1 cellular context compared by ENCODE assay signal in the genomic region with DNA sequence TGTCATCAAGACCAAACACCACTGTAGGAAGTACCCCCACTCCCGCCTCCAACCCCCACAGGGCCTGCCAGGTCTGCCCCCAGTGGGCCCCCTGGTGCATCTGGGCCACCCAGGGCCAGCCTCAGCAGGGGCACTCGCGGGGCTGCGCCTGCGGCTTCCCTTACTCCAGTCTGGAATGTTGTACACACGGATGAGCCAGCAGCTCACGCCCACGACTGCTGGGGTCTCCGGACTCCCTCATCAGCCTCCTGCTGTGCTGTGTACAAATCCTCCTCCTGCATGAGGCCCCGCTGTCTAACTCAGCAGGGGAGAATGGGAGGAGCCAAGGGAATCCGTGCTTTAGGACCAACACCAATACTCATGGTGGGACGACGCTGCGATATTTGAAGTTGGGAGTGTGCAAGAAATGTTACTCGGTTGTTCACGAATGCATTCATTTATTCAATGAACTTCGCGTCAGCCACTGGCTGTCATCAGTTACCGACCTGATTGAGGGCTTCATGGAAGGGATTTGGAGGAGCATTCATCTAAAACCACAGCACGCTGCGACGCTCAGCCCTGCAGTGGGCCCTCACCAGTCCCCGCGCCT.
TF ChIP-seq lines count a peak whose summit lies in the region.

No MANE protein-coding gene starts in this region.

TF ChIP-seq in HEK293, 187 proteins besides CTCF, POLR2A, EP300 and RAD21 (continued from another document and continues in another):
- TF ChIP-seq, protein P1, sequence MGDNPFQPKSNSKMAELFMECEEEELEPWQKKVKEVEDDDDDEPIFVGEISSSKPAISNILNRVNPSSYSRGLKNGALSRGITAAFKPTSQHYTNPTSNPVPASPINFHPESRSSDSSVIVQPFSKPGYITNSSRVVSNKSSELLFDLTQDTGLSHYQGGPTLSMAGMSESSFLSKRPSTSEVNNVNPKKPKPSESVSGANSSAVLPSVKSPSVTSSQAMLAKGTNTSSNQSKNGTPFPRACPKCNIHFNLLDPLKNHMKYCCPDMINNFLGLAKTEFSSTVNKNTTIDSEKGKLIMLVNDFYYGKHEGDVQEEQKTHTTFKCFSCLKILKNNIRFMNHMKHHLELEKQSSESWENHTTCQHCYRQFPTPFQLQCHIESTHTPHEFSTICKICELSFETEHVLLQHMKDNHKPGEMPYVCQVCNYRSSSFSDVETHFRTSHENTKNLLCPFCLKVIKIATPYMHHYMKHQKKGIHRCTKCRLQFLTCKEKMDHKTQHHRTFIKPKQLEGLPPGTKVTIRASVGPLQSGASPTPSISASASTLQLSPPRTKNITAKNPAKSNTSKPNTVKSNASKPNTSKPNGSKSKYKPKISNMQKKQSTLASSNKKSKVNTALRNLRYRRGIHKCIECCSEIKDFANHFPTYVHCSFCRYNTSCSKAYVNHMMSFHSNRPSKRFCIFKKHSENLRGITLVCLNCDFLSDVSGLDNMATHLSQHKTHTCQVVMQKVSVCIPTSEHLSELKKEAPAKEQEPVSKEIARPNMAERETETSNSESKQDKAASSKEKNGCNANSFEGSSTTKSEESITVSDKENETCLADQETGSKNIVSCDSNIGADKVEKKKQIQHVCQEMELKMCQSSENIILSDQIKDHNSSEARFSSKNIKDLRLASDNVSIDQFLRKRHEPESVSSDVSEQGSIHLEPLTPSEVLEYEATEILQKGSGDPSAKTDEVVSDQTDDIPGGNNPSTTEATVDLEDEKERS (tag by site-specific recombination; IDR thresholded peaks at IDR 0.05), result no peak
- TF ChIP-seq ZNF221 (tag by site-specific recombination; IDR thresholded peaks at IDR 0.05; ENCODE audit: borderline replicate concordance) (no peak), ZIC2 (tag by site-specific recombination; IDR thresholded peaks at IDR 0.05) (peak; percentile 99), ZNF548 (tag by site-specific recombination; IDR thresholded peaks at IDR 0.05) (no peak), MYNN (tag by site-specific recombination; IDR thresholded peaks at IDR 0.05; ENCODE audit: borderline replicate concordance) (no peak), ZNF366 (tag by site-specific recombination; conservative IDR thresholded peaks at IDR 0.05) (no peak), ZNF560 (tag by site-specific recombination; IDR thresholded peaks at IDR 0.05; ENCODE audit: borderline replicate concordance) (no peak), RBAK (tag by site-specific recombination; IDR thresholded peaks at IDR 0.05) (no peak), ZNF843 (tag by site-specific recombination; IDR thresholded peaks at IDR 0.05) (no peak), ZNF404 (tag by site-specific recombination; IDR thresholded peaks at IDR 0.05) (no peak), MZF1 (tag by site-specific recombination; IDR thresholded peaks at IDR 0.05; ENCODE audit: borderline replicate concordance) (no peak), ZNF19 (tag by site-specific recombination; IDR thresholded peaks at IDR 0.05; ENCODE audit: low read depth) (no peak), ZNF335 (tag by site-specific recombination; conservative IDR thresholded peaks at IDR 0.05) (peak; percentile 89), ZNF510 (tag by site-specific recombination; IDR thresholded peaks at IDR 0.05; ENCODE audit: insufficient replicate concordance) (no peak), KLF7 (tag by site-specific recombination; IDR thresholded peaks at IDR 0.05; ENCODE audit: borderline replicate concordance) (no peak), ZNF175 (tag by site-specific recombination; IDR thresholded peaks at IDR 0.05) (no peak), ZNF626 (tag by site-specific recombination; IDR thresholded peaks at IDR 0.05) (no peak), ZNF830 (tag by site-specific recombination; IDR thresholded peaks at IDR 0.05; ENCODE audit: low read depth) (no peak), ZNF747 (tag by site-specific recombination; IDR thresholded peaks at IDR 0.05) (no peak), ZNF311 (tag by site-specific recombination; IDR thresholded peaks at IDR 0.05; ENCODE audit: borderline replicate concordance) (no peak), ZBTB17 (tag by site-specific recombination; IDR thresholded peaks at IDR 0.05) (peak; percentile 83), YY2 (tag by site-specific recombination; IDR thresholded peaks at IDR 0.05) (no peak), ZNF473 (tag by site-specific recombination; IDR thresholded peaks at IDR 0.05) (no peak), ZFHX2 (tag by site-specific recombination; conservative IDR thresholded peaks at IDR 0.05) (peak; percentile 90), SETDB1 (IDR thresholded peaks at IDR 0.05; ENCODE audit: insufficient read length, low read length) (no peak), TRIM28 (IDR thresholded peaks at IDR 0.05; ENCODE audit: borderline replicate concordance, low read length) (0 out of 2 replicates have a peak, but pooled peaks have one; percentile 32), KLF8 (tag by site-specific recombination; IDR thresholded peaks at IDR 0.05) (no peak), ZNF629 (tag by site-specific recombination; IDR thresholded peaks at IDR 0.05) (peak; percentile 42; the same call in 1 of the 2 replicates), OSR2 (tag by site-specific recombination; IDR thresholded peaks at IDR 0.05) (peak; percentile 78), ZNF549 (tag by site-specific recombination; IDR thresholded peaks at IDR 0.05) (no peak), ZNF341 (tag by site-specific recombination; IDR thresholded peaks at IDR 0.05; ENCODE audit: low read depth) (peak; percentile 48; the same call in 1 of the 2 replicates), ZNF768 (tag by site-specific recombination; IDR thresholded peaks at IDR 0.05) (no peak), IKZF3 (tag by site-specific recombination; IDR thresholded peaks at IDR 0.05) (peak; percentile 60), ZBTB1 (tag by site-specific recombination; IDR thresholded peaks at IDR 0.05) (no peak), ZNF324 (tag by site-specific recombination; IDR thresholded peaks at IDR 0.05) (no peak)
- TF ChIP-seq, protein P2, sequence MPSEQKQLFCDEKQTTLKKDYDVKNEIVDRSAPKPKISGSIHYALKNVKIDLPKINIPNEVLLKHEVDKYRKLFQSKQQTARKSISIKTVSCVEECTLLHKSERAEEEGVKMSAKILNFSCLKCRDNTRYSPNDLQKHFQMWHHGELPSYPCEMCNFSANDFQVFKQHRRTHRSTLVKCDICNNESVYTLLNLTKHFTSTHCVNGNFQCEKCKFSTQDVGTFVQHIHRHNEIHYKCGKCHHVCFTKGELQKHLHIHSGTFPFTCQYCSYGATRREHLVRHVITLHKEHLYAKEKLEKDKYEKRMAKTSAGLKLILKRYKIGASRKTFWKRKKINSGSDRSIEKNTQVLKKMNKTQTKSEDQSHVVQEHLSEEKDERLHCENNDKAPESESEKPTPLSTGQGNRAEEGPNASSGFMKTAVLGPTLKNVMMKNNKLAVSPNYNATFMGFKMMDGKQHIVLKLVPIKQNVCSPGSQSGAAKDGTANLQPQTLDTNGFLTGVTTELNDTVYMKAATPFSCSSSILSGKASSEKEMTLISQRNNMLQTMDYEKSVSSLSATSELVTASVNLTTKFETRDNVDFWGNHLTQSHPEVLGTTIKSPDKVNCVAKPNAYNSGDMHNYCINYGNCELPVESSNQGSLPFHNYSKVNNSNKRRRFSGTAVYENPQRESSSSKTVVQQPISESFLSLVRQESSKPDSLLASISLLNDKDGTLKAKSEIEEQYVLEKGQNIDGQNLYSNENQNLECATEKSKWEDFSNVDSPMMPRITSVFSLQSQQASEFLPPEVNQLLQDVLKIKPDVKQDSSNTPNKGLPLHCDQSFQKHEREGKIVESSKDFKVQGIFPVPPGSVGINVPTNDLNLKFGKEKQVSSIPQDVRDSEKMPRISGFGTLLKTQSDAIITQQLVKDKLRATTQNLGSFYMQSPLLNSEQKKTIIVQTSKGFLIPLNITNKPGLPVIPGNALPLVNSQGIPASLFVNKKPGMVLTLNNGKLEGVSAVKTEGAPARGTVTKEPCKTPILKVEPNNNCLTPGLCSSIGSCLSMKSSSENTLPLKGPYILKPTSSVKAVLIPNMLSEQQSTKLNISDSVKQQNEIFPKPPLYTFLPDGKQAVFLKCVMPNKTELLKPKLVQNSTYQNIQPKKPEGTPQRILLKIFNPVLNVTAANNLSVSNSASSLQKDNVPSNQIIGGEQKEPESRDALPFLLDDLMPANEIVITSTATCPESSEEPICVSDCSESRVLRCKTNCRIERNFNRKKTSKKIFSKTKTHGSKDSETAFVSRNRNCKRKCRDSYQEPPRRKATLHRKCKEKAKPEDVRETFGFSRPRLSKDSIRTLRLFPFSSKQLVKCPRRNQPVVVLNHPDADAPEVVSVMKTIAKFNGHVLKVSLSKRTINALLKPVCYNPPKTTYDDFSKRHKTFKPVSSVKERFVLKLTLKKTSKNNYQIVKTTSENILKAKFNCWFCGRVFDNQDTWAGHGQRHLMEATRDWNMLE (tag by site-specific recombination; conservative IDR thresholded peaks at IDR 0.05; ENCODE audit: low read depth), result no peak
- TF ChIP-seq, protein P3, sequence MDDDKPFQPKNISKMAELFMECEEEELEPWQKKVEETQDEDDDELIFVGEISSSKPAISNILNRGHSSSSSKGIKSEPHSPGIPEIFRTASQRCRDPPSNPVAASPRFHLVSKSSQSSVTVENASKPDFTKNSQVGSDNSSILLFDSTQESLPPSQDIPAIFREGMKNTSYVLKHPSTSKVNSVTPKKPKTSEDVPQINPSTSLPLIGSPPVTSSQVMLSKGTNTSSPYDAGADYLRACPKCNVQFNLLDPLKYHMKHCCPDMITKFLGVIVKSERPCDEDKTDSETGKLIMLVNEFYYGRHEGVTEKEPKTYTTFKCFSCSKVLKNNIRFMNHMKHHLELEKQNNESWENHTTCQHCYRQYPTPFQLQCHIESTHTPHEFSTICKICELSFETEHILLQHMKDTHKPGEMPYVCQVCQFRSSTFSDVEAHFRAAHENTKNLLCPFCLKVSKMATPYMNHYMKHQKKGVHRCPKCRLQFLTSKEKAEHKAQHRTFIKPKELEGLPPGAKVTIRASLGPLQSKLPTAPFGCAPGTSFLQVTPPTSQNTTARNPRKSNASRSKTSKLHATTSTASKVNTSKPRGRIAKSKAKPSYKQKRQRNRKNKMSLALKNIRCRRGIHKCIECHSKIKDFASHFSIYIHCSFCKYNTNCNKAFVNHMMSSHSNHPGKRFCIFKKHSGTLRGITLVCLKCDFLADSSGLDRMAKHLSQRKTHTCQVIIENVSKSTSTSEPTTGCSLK (tag by site-specific recombination; IDR thresholded peaks at IDR 0.05), result no peak
- TF ChIP-seq, protein P4, sequence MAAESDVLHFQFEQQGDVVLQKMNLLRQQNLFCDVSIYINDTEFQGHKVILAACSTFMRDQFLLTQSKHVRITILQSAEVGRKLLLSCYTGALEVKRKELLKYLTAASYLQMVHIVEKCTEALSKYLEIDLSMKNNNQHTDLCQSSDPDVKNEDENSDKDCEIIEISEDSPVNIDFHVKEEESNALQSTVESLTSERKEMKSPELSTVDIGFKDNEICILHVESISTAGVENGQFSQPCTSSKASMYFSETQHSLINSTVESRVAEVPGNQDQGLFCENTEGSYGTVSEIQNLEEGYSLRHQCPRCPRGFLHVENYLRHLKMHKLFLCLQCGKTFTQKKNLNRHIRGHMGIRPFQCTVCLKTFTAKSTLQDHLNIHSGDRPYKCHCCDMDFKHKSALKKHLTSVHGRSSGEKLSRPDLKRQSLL (tag by site-specific recombination; IDR thresholded peaks at IDR 0.05), result no peak
- TF ChIP-seq, protein P5, sequence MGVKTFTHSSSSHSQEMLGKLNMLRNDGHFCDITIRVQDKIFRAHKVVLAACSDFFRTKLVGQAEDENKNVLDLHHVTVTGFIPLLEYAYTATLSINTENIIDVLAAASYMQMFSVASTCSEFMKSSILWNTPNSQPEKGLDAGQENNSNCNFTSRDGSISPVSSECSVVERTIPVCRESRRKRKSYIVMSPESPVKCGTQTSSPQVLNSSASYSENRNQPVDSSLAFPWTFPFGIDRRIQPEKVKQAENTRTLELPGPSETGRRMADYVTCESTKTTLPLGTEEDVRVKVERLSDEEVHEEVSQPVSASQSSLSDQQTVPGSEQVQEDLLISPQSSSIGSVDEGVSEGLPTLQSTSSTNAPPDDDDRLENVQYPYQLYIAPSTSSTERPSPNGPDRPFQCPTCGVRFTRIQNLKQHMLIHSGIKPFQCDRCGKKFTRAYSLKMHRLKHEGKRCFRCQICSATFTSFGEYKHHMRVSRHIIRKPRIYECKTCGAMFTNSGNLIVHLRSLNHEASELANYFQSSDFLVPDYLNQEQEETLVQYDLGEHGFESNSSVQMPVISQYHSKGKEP (tag by site-specific recombination; IDR thresholded peaks at IDR 0.05), result no peak
- TF ChIP-seq, protein P6, sequence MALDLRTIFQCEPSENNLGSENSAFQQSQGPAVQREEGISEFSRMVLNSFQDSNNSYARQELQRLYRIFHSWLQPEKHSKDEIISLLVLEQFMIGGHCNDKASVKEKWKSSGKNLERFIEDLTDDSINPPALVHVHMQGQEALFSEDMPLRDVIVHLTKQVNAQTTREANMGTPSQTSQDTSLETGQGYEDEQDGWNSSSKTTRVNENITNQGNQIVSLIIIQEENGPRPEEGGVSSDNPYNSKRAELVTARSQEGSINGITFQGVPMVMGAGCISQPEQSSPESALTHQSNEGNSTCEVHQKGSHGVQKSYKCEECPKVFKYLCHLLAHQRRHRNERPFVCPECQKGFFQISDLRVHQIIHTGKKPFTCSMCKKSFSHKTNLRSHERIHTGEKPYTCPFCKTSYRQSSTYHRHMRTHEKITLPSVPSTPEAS (tag by site-specific recombination; IDR thresholded peaks at IDR 0.05), result no peak
- TF ChIP-seq, protein P7, sequence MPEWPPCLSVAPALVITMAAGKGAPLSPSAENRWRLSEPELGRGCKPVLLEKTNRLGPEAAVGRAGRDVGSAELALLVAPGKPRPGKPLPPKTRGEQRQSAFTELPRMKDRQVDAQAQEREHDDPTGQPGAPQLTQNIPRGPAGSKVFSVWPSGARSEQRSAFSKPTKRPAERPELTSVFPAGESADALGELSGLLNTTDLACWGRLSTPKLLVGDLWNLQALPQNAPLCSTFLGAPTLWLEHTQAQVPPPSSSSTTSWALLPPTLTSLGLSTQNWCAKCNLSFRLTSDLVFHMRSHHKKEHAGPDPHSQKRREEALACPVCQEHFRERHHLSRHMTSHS (tag by site-specific recombination; IDR thresholded peaks at IDR 0.05), result no peak
- TF ChIP-seq, protein P8, sequence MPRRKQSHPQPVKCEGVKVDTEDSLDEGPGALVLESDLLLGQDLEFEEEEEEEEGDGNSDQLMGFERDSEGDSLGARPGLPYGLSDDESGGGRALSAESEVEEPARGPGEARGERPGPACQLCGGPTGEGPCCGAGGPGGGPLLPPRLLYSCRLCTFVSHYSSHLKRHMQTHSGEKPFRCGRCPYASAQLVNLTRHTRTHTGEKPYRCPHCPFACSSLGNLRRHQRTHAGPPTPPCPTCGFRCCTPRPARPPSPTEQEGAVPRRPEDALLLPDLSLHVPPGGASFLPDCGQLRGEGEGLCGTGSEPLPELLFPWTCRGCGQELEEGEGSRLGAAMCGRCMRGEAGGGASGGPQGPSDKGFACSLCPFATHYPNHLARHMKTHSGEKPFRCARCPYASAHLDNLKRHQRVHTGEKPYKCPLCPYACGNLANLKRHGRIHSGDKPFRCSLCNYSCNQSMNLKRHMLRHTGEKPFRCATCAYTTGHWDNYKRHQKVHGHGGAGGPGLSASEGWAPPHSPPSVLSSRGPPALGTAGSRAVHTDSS (tag by site-specific recombination; IDR thresholded peaks at IDR 0.05), result no peak
- TF ChIP-seq, protein P9, sequence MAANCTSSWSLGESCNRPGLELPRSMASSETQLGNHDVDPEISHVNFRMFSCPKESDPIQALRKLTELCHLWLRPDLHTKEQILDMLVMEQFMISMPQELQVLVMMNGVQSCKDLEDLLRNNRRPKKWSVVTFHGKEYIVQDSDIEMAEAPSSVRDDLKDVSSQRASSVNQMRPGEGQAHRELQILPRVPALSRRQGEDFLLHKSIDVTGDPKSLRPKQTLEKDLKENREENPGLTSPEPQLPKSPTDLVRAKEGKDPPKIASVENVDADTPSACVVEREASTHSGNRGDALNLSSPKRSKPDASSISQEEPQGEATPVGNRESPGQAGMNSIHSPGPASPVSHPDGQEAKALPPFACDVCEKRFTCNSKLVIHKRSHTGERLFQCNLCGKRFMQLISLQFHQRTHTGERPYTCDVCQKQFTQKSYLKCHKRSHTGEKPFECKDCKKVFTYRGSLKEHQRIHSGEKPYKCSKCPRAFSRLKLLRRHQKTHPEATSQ (tag by site-specific recombination; IDR thresholded peaks at IDR 0.05), result no peak
